Comparison of ENCODE assay signal across 23 cellular contexts in genomic region chr11:88315981-88316441, GRCh38. TPM values are rescaled to one million over a fixed set of nuclear protein-coding genes. Genes with fewer than 3 reads are reported as not detected.
A peak's percentile ranks its signal among the peaks of the same experiment; 100 is the strongest.
DNase-seq lines count a peak whose midpoint lies in the region; ATAC-seq, FAIRE-seq and TF ChIP-seq lines count a peak whose summit lies in the region.
"Had no signal": no experiment of that assay in that cellular context is flagged by ENCODE, and none has a peak within 500 bp of the region (broad histone marks: within the 10 kb centered on the region; RNA-seq: fewer than 3 reads in every experiment).

No MANE protein-coding gene starts in this region.

- no peak overlapping the region for H3K56ac ChIP-seq in IMR-90 (ENCODE audit: extremely low read depth, insufficient read depth, low read length)

- POLR2A ChIA-PET in IMR-90 (lab: Charles Lee; ENCODE audit: unreplicated experiment), result no interaction called here

- peaks cover 18% of the 10 kb centered on the region for H3K36me3 Mint-ChIP-seq in central memory CD8-positive, alpha-beta T cell (ENCODE audit: insufficient read depth)

- 100% methylated on average over 1 of the region's 5 CpGs; no CpG with 5 or more reads in 1 of the 2 experiments for WGBS in IMR-90 (ENCODE audit: extremely low coverage in 2 of 2, insufficient read length in 1 of 2), 2 experiments

- H2AFZ ChIP-seq in IMR-90 (replicated peaks; ENCODE audit: low read length, poor library complexity) (no peak overlapping the region), keratinocyte (ENCODE audit: control insufficient read depth, low read length) (peak overlapping the region; percentile 62)

- no peak overlapping the region for H2BK15ac ChIP-seq in IMR-90 (ENCODE audit: low read depth, low read length)

- peaks cover 3% of the 10 kb centered on the region; the same call in 1 of the 2 replicates for H3K9me1 ChIP-seq in IMR-90 (ENCODE audit: insufficient read depth, low read length)
- no peaks in the 10 kb centered on the region for H3K9me1 ChIP-seq in keratinocyte (ENCODE audit: control insufficient read depth, extremely low read depth, insufficient read depth, low read length)

- no peaks in the 10 kb centered on the region for H3K27me3 Mint-ChIP-seq in central memory CD8-positive, alpha-beta T cell
- H3K27me3 Mint-ChIP-seq: activated naive CD8-positive, alpha-beta T cell treated with anti-CD3 and anti-CD28 coated beads, Interleukin-2, amount 50 U/mL, for 24 hours; CD4-positive, alpha-beta memory T cell; stimulated activated naive B cell treated with anti-CD40 and anti-IgM and Interleukin-4, amounts not matched to agents 10 μg/mL and 1 μg/mL and 100 μg/mL, for 72 hours had no signal

- H4K8ac ChIP-seq in IMR-90 (ENCODE audit: low read depth in 2 of 2, low read length in 2 of 2), result no peak overlapping the region

- TF ChIP-seq POLR2A in IMR-90 (IDR thresholded peaks at IDR 0.05; ENCODE audit: low read depth, low read length), result no peak

- H3K14ac ChIP-seq in IMR-90 (replicated peaks; ENCODE audit: low read depth, low read length), result 0 out of 2 replicates have a peak overlapping the region, but pooled peaks have one; percentile 45

- H2BK5ac ChIP-seq in IMR-90 (ENCODE audit: low read depth, low read length, poor library complexity, severe bottlenecking), result no peak overlapping the region

- H4K5ac ChIP-seq in IMR-90 (ENCODE audit: low read depth, low read length), result no peak overlapping the region

- no peak overlapping the region for H3K18ac ChIP-seq in IMR-90 (ENCODE audit: low read depth, low read length)

- H3K4ac ChIP-seq in IMR-90 (ENCODE audit: low read depth, low read length), result no peak overlapping the region

- H3K4me2 ChIP-seq in IMR-90 (ENCODE audit: low read depth, low read length) (no peak overlapping the region), keratinocyte (ENCODE audit: control insufficient read depth, extremely low read depth, insufficient read depth, low read depth, low read length) (peak overlapping the region; percentile 59)

- ATAC-seq in IMR-90 (ENCODE audit: low read depth) (no peak), HG03196 (IDR thresholded peaks at IDR 0.05; ENCODE audit: unreplicated experiment) (no peak), GM18861 (IDR thresholded peaks at IDR 0.05; ENCODE audit: unreplicated experiment) (no peak)
- ATAC-seq in central memory CD8-positive, alpha-beta T cell (replicated peaks; ENCODE audit: extremely low read depth, poor library complexity, severe bottlenecking), result no peak
- ATAC-seq: activated naive CD8-positive, alpha-beta T cell treated with anti-CD3 and anti-CD28 coated beads, Interleukin-2, amount 50 U/mL, for 24 hours; heart left ventricle; stimulated activated naive B cell treated with anti-CD40 and anti-IgM and Interleukin-4, amounts not matched to agents 10 μg/mL and 1 μg/mL and 100 μg/mL, for 72 hours had no signal

- H2AK9ac ChIP-seq in IMR-90 (replicated peaks; ENCODE audit: low read depth, low read length, poor library complexity), result no peak overlapping the region

- H3K4me1 ChIP-seq in IMR-90 (ENCODE audit: control insufficient read depth, insufficient read depth, low read length) (peaks cover 14% of the 10 kb centered on the region), keratinocyte (ENCODE audit: control insufficient read depth, extremely low read depth, insufficient read depth, low read length) (peaks cover 24% of the 10 kb centered on the region)
- H3K4me1 ChIP-seq: testis had no signal

- H3K23ac ChIP-seq in IMR-90 (ENCODE audit: low read depth, low read length), result no peak overlapping the region

- CTCF ChIA-PET in IMR-90 (lab: Yijun Ruan, JAX), result no interaction called here

- H3K79me2 ChIP-seq in keratinocyte (ENCODE audit: control insufficient read depth, insufficient read depth, low read length), result peaks cover 11% of the 10 kb centered on the region

- no TSS peak for BruUV-seq in IMR-90 (replicated peaks; lab: Mats Ljungman, UMichigan)

- no peaks in the 10 kb centered on the region for H3K9me3 Mint-ChIP-seq in central memory CD8-positive, alpha-beta T cell
- H3K9me3 Mint-ChIP-seq: activated naive CD8-positive, alpha-beta T cell treated with anti-CD3 and anti-CD28 coated beads, Interleukin-2, amount 50 U/mL, for 24 hours; CD4-positive, alpha-beta memory T cell; stimulated activated naive B cell treated with anti-CD40 and anti-IgM and Interleukin-4, amounts not matched to agents 10 μg/mL and 1 μg/mL and 100 μg/mL, for 72 hours had no signal

- H2BK120ac ChIP-seq in IMR-90 (ENCODE audit: low read depth, low read length), result no peak overlapping the region

- no peak overlapping the region for H3K4me3 Mint-ChIP-seq in central memory CD8-positive, alpha-beta T cell
- H3K4me3 Mint-ChIP-seq: activated naive CD8-positive, alpha-beta T cell treated with anti-CD3 and anti-CD28 coated beads, Interleukin-2, amount 50 U/mL, for 24 hours; CD4-positive, alpha-beta memory T cell; stimulated activated naive B cell treated with anti-CD40 and anti-IgM and Interleukin-4, amounts not matched to agents 10 μg/mL and 1 μg/mL and 100 μg/mL, for 72 hours had no signal

- FAIRE-seq in keratinocyte (lab: Jason Lieb, UNC), result peak; percentile 74
- FAIRE-seq: endometrium had no signal

- H3K4me1 Mint-ChIP-seq in central memory CD8-positive, alpha-beta T cell, result peaks cover 56% of the 10 kb centered on the region

- H2BK20ac ChIP-seq in IMR-90 (ENCODE audit: low read depth, low read length), result no peak overlapping the region

- H3K9me3 ChIP-seq in IMR-90 (ENCODE audit: control insufficient read depth, insufficient read depth, low read length) (no peaks in the 10 kb centered on the region), keratinocyte (ENCODE audit: control insufficient read depth, low read depth, low read length) (no peaks in the 10 kb centered on the region)
- H3K9me3 ChIP-seq: body of pancreas, heart left ventricle, testis had no signal

- no peak overlapping the region for H2AK5ac ChIP-seq in IMR-90 (ENCODE audit: low read depth, low read length)

- peaks cover 11% of the 10 kb centered on the region for H4K20me1 ChIP-seq in IMR-90 (ENCODE audit: insufficient read depth, low read length)
- H4K20me1 ChIP-seq in keratinocyte (ENCODE audit: control insufficient read depth, extremely low read depth, insufficient read depth, low read length), result no peaks in the 10 kb centered on the region

- no peak overlapping the region for H3K9ac ChIP-seq in IMR-90 (ENCODE audit: low read depth, low read length)
- no peak overlapping the region for H3K9ac ChIP-seq in keratinocyte (ENCODE audit: control insufficient read depth, extremely low read depth, insufficient read depth, low read length)

- DNase-seq in IMR-90 (no peak), keratinocyte (ENCODE audit: low read depth, low spot score) (no peak)
- no peak for DNase-seq in central memory CD8-positive, alpha-beta T cell (ENCODE audit: low spot score in 2 of 2)
- no peak for DNase-seq in activated T-cell treated with anti-CD3 and anti-CD28 coated beads, Interleukin-2, amount 50 U/mL, for 48 hours
- DNase-seq in activated naive CD4-positive, alpha-beta T cell treated with anti-CD3 and anti-CD28 coated beads, Interleukin-2, amount 50 U/mL, for 16 hours, result no peak
- DNase-seq: activated CD8-positive, alpha-beta memory T cell treated with anti-CD3 and anti-CD28 coated beads, Interleukin-2, amount 50 U/mL, for 4 hours; activated naive CD8-positive, alpha-beta T cell treated with anti-CD3 and anti-CD28 coated beads, Interleukin-2, amount 50 U/mL, for 24 hours; body of pancreas; CD4-positive, alpha-beta memory T cell; DMS53; heart left ventricle; Kasumi-1; NCI-H1105; NCI-H2081 treated with DMSO at 0.1 percent for 48 hours; NCI-H510A; stimulated activated CD4-positive, alpha-beta T cell treated with anti-CD3 and anti-CD28 coated beads, Interleukin-2, amount 100 ng/mL, for 48 hours; stimulated activated naive B cell treated with anti-CD40 and anti-IgM and Interleukin-4, amounts not matched to agents 10 μg/mL and 1 μg/mL and 100 μg/mL, for 72 hours; T-helper 2 cell; testis had no signal

- H3K79me1 ChIP-seq in IMR-90 (ENCODE audit: low read depth in 1 of 2, low read length in 2 of 2), result peaks cover 0 to 45% of the 10 kb centered on the region in 2 experiments; a peak in 2 of 4 replicates

- H3K4me3 ChIP-seq in IMR-90 (ENCODE audit: insufficient read depth, low read depth, low read length), result no peak overlapping the region
- H3K4me3 ChIP-seq in keratinocyte (ENCODE audit: control insufficient read depth in 2 of 3, extremely low read depth in 1 of 3, insufficient read depth in 2 of 3, low read depth in 1 of 3, low read length in 3 of 3), result no peak overlapping the region
- H3K4me3 ChIP-seq: body of pancreas, heart left ventricle, testis had no signal

- H3K36me3 ChIP-seq in IMR-90 (ENCODE audit: control insufficient read depth, insufficient read depth, low read length) (peaks cover 10% of the 10 kb centered on the region), keratinocyte (ENCODE audit: control insufficient read depth in 2 of 2, extremely low read depth in 1 of 2, insufficient read depth in 2 of 2, low read length in 2 of 2) (peaks cover 0 to 8% of the 10 kb centered on the region in 2 experiments)

- intact Hi-C loops in IMR-90 (cut with micrococcal nuclease), result no loop called here

- H3K27ac Mint-ChIP-seq in central memory CD8-positive, alpha-beta T cell (ENCODE audit: low read depth), result peak overlapping the region; percentile 15
- H3K27ac Mint-ChIP-seq: activated naive CD8-positive, alpha-beta T cell treated with anti-CD3 and anti-CD28 coated beads, Interleukin-2, amount 50 U/mL, for 24 hours; stimulated activated naive B cell treated with anti-CD40 and anti-IgM and Interleukin-4, amounts not matched to agents 10 μg/mL and 1 μg/mL and 100 μg/mL, for 72 hours had no signal

- no peak for TF ChIP-seq RAD21 in IMR-90 (IDR thresholded peaks at IDR 0.05; ENCODE audit: low read length)

- no peak overlapping the region for H4K91ac ChIP-seq in IMR-90 (ENCODE audit: insufficient read depth, low read depth, low read length)

- TF ChIP-seq CTCF in IMR-90 (conservative IDR thresholded peaks at IDR 0.05; ENCODE audit: low read depth, low read length) (no peak), keratinocyte (optimal IDR thresholded peaks at IDR 0.05 in 1 of 3, IDR thresholded peaks at IDR 0.05 in 1 of 3, conservative IDR thresholded peaks at IDR 0.05 in 1 of 3; ENCODE audit: extremely low read depth in 1 of 3, insufficient read depth in 2 of 3, low read length in 3 of 3) (no peak)

- no peak overlapping the region for H3K27ac ChIP-seq in IMR-90 (ENCODE audit: insufficient read depth, low read length)
- peak overlapping the region; percentile 64 for H3K27ac ChIP-seq in keratinocyte (ENCODE audit: control insufficient read depth, insufficient read depth, low read length)
- H3K27ac ChIP-seq: heart left ventricle, testis, VCaP had no signal

- dilution Hi-C loops in IMR-90 (cut with HindIII; ENCODE audit: low sequenced_read_pairs, unreplicated experiment) (no loop called here), keratinocyte (cut with MboI; ENCODE audit: extremely low pct_ligation_motif_present, low sequenced_read_pairs) (no loop called here)

- H3K27me3 ChIP-seq in IMR-90 (ENCODE audit: control insufficient read depth, insufficient read depth, low read length), result no peaks in the 10 kb centered on the region
- no peaks in the 10 kb centered on the region for H3K27me3 ChIP-seq in keratinocyte (ENCODE audit: control insufficient read depth, extremely low read depth, insufficient read depth, low read length)
- H3K27me3 ChIP-seq: body of pancreas, heart left ventricle, testis had no signal

- in situ Hi-C loops in IMR-90 (cut with MboI; ENCODE audit: low sequenced_read_pairs), result loop anchor here (25.0 kb wide), 1 partner anchor 221 kb away; no protein-coding TSS in a partner anchor

RNA-seq across cellular contexts. Expression of gene CTSC, which starts 21.5 kb away (rescaled TPM):
- 178 and 208 TPM in 2 replicates for total RNA-seq in IMR-90 (2012; rRNA removed)
- polyA plus RNA-seq in IMR-90 (2012; rRNA removed) (267 and 299 TPM in 2 replicates), keratinocyte (540 to 659 TPM (median 658 TPM) in 3 replicates)
- 73.5 and 320 TPM in 2 replicates for polyA plus RNA-seq in IMR-90 (2012; cell fraction: cytosol; rRNA removed)
- 116 and 140 TPM in 2 replicates for polyA plus RNA-seq in IMR-90 (2012; cell fraction: nucleus; rRNA removed; ENCODE audit: low replicate concordance)
- polyA plus RNA-seq in keratinocyte (2011; ENCODE audit: low read depth), result 80.4 TPM
- polyA plus RNA-seq in keratinocyte (2011; cell fraction: cytosol; rRNA removed), result 311 and 448 TPM in 2 replicates
- 738 and 908 TPM in 2 replicates for polyA plus RNA-seq in keratinocyte (2011; cell fraction: nucleus; rRNA removed)
- 240 and 665 TPM in 2 replicates for polyA plus RNA-seq in keratinocyte (2012; ENCODE audit: low replicate concordance)
- 119 to 312 TPM (median 256 TPM) in 3 replicates for polyA minus RNA-seq in keratinocyte
- 1,086 TPM for polyA minus RNA-seq in keratinocyte (2011; cell fraction: cytosol; rRNA and poly(A)+ RNA removed)
- 488 and 685 TPM in 2 replicates for polyA minus RNA-seq in keratinocyte (2011; cell fraction: nucleus; rRNA and poly(A)+ RNA removed)
